In genomic region chr11:124872741-124873140, GRCh38 we compare ENCODE assay signal across 2 cellular contexts.
A peak's percentile ranks its signal among the peaks of the same experiment; 100 is the strongest.
TF ChIP-seq lines count a peak whose summit lies in the region.

No MANE protein-coding gene starts in this region.

TF ChIP-seq in HepG2, 621 proteins besides CTCF, POLR2A, EP300 and RAD21:
- TF ChIP-seq, protein P1, sequence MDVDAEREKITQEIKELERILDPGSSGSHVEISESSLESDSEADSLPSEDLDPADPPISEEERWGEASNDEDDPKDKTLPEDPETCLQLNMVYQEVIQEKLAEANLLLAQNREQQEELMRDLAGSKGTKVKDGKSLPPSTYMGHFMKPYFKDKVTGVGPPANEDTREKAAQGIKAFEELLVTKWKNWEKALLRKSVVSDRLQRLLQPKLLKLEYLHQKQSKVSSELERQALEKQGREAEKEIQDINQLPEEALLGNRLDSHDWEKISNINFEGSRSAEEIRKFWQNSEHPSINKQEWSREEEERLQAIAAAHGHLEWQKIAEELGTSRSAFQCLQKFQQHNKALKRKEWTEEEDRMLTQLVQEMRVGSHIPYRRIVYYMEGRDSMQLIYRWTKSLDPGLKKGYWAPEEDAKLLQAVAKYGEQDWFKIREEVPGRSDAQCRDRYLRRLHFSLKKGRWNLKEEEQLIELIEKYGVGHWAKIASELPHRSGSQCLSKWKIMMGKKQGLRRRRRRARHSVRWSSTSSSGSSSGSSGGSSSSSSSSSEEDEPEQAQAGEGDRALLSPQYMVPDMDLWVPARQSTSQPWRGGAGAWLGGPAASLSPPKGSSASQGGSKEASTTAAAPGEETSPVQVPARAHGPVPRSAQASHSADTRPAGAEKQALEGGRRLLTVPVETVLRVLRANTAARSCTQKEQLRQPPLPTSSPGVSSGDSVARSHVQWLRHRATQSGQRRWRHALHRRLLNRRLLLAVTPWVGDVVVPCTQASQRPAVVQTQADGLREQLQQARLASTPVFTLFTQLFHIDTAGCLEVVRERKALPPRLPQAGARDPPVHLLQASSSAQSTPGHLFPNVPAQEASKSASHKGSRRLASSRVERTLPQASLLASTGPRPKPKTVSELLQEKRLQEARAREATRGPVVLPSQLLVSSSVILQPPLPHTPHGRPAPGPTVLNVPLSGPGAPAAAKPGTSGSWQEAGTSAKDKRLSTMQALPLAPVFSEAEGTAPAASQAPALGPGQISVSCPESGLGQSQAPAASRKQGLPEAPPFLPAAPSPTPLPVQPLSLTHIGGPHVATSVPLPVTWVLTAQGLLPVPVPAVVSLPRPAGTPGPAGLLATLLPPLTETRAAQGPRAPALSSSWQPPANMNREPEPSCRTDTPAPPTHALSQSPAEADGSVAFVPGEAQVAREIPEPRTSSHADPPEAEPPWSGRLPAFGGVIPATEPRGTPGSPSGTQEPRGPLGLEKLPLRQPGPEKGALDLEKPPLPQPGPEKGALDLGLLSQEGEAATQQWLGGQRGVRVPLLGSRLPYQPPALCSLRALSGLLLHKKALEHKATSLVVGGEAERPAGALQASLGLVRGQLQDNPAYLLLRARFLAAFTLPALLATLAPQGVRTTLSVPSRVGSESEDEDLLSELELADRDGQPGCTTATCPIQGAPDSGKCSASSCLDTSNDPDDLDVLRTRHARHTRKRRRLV (CRISPR knock-in tag; IDR thresholded peaks at IDR 0.05): no peak
- 0 out of 2 replicates have a peak, but pooled peaks have one; percentile 30 for TF ChIP-seq NFYB (CRISPR knock-in tag; IDR thresholded peaks at IDR 0.05)

TF ChIP-seq in WTC11, 78 proteins besides CTCF, POLR2A, EP300 and RAD21:
- TF ChIP-seq MXD4 (CRISPR knock-in tag; IDR thresholded peaks at IDR 0.05; ENCODE audit: borderline replicate concordance) (no peak), CBFB (CRISPR knock-in tag; IDR thresholded peaks at IDR 0.05; ENCODE audit: low read depth) (no peak), SMAD3 (CRISPR knock-in tag; IDR thresholded peaks at IDR 0.05; ENCODE audit: borderline replicate concordance) (no peak), ZBTB21 (CRISPR knock-in tag; IDR thresholded peaks at IDR 0.05; ENCODE audit: borderline replicate concordance) (no peak), SOX15 (CRISPR knock-in tag; IDR thresholded peaks at IDR 0.05) (no peak), ESRRA (CRISPR knock-in tag; IDR thresholded peaks at IDR 0.05; ENCODE audit: borderline replicate concordance) (no peak), NFYB (CRISPR knock-in tag; conservative IDR thresholded peaks at IDR 0.05; ENCODE audit: low read depth) (peak; percentile 69)
- TF ChIP-seq, protein P2, sequence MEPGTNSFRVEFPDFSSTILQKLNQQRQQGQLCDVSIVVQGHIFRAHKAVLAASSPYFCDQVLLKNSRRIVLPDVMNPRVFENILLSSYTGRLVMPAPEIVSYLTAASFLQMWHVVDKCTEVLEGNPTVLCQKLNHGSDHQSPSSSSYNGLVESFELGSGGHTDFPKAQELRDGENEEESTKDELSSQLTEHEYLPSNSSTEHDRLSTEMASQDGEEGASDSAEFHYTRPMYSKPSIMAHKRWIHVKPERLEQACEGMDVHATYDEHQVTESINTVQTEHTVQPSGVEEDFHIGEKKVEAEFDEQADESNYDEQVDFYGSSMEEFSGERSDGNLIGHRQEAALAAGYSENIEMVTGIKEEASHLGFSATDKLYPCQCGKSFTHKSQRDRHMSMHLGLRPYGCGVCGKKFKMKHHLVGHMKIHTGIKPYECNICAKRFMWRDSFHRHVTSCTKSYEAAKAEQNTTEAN (CRISPR knock-in tag; IDR thresholded peaks at IDR 0.05): no peak
- TF ChIP-seq, protein P3, sequence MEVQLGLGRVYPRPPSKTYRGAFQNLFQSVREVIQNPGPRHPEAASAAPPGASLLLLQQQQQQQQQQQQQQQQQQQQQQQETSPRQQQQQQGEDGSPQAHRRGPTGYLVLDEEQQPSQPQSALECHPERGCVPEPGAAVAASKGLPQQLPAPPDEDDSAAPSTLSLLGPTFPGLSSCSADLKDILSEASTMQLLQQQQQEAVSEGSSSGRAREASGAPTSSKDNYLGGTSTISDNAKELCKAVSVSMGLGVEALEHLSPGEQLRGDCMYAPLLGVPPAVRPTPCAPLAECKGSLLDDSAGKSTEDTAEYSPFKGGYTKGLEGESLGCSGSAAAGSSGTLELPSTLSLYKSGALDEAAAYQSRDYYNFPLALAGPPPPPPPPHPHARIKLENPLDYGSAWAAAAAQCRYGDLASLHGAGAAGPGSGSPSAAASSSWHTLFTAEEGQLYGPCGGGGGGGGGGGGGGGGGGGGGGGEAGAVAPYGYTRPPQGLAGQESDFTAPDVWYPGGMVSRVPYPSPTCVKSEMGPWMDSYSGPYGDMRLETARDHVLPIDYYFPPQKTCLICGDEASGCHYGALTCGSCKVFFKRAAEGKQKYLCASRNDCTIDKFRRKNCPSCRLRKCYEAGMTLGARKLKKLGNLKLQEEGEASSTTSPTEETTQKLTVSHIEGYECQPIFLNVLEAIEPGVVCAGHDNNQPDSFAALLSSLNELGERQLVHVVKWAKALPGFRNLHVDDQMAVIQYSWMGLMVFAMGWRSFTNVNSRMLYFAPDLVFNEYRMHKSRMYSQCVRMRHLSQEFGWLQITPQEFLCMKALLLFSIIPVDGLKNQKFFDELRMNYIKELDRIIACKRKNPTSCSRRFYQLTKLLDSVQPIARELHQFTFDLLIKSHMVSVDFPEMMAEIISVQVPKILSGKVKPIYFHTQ (CRISPR knock-in tag; IDR thresholded peaks at IDR 0.05): no peak
